In genomic region chr5:134113572-134113907, GRCh38 we compare ENCODE assay signal across 1 cellular context.
TF ChIP-seq lines count a peak whose summit lies in the region.

No MANE protein-coding gene starts in this region.

TF ChIP-seq in HepG2, 621 proteins besides CTCF, POLR2A, EP300 and RAD21 (continued from another document):
- TF ChIP-seq MAX (IDR thresholded peaks at IDR 0.05), result no peak
- TF ChIP-seq KIAA2018 (CRISPR knock-in tag; IDR thresholded peaks at IDR 0.05; ENCODE audit: borderline replicate concordance), result no peak
- no peak for TF ChIP-seq ZNF775 (CRISPR knock-in tag; IDR thresholded peaks at IDR 0.05; ENCODE audit: borderline replicate concordance)
